ENCODE assay signal across 8 cellular contexts in genomic region chr17:3669548-3669947, GRCh38. TPM values are rescaled to one million over a fixed set of nuclear protein-coding genes. Genes with fewer than 3 reads are reported as not detected.
A peak's percentile ranks its signal among the peaks of the same experiment; 100 is the strongest.
DNase-seq lines count a peak whose midpoint lies in the region; ATAC-seq, FAIRE-seq and TF ChIP-seq lines count a peak whose summit lies in the region.

No MANE protein-coding gene starts in this region.

- no peaks in the 10 kb centered on the region for H4K20me1 ChIP-seq in OCI-LY3 (ENCODE audit: insufficient read depth, low read length)

- WGBS in pancreas, 2 donors, result 30 to 39% methylated on average over 12 of the region's 12 CpGs

- peak overlapping the region; percentile 81 for H3K4me2 ChIP-seq in OCI-LY3 (ENCODE audit: low read length)

- no peak overlapping the region for H2AFZ ChIP-seq in OCI-LY3 (ENCODE audit: low read depth, low read length)

- peak overlapping the region; percentile 71 for H3K9ac ChIP-seq in OCI-LY3 (ENCODE audit: low read length)

- DNase-seq in COLO829 (ENCODE audit: low spot score), result peak; percentile 6
- DNase-seq in epithelial cell of esophagus (ENCODE audit: low read depth), result no peak
- DNase-seq in pancreas, result no peak
- no peak for DNase-seq in DMS153 (lab: John Stamatoyannopoulos, UW)
- DNase-seq in EL, result no peak

- no peak overlapping the region for H3K27ac ChIP-seq in OCI-LY3 (ENCODE audit: low read length)
- no peak overlapping the region for H3K27ac ChIP-seq in pancreas

- H3K36me3 ChIP-seq in OCI-LY3 (replicated peaks; ENCODE audit: low read depth, low read length), result no peaks in the 10 kb centered on the region
- H3K36me3 ChIP-seq in pancreas, result peaks cover 0 to 2% (median 0%) of the 10 kb centered on the region in 3 donors

- H3K27me3 ChIP-seq in OCI-LY3 (ENCODE audit: low read depth, low read length), result no peaks in the 10 kb centered on the region
- no peaks in the 10 kb centered on the region for H3K27me3 ChIP-seq in pancreas

- intact Hi-C loops in pancreas (cut with DNase I), result no loop called here

- ATAC-seq in pancreas, result no peak
- no peak for ATAC-seq in HG02870 (IDR thresholded peaks at IDR 0.05; ENCODE audit: unreplicated experiment)
- ATAC-seq in GM18520 (IDR thresholded peaks at IDR 0.05; ENCODE audit: unreplicated experiment), result no peak

- peaks cover 18% of the 10 kb centered on the region for H3K79me2 ChIP-seq in OCI-LY3 (ENCODE audit: low read length)

- FAIRE-seq in pancreas (lab: Jason Lieb, UNC), result no peak

- TF ChIP-seq CTCF in OCI-LY3 (IDR thresholded peaks at IDR 0.05; ENCODE audit: low read depth, low read length) (no peak), epithelial cell of esophagus (IDR thresholded peaks at IDR 0.05; ENCODE audit: insufficient read depth, low read depth, low read length, missing control alignments) (no peak), pancreas (IDR thresholded peaks at IDR 0.05) (no peak)

- H3K4me1 ChIP-seq in OCI-LY3 (ENCODE audit: low read length) (peaks cover 9% of the 10 kb centered on the region; the same call in 1 of the 2 replicates), pancreas (peaks cover 9 to 25% (median 12%) of the 10 kb centered on the region in 3 donors)

- H3K4me3 ChIP-seq in OCI-LY3 (ENCODE audit: low read length) (peak overlapping the region; percentile 91), epithelial cell of esophagus (ENCODE audit: low read length) (peak overlapping the region; percentile 61), pancreas (peak overlapping the region; percentile 88 to 99 (median 92))

- no peaks in the 10 kb centered on the region for H3K9me3 ChIP-seq in OCI-LY3 (ENCODE audit: insufficient read depth, low read length)
- no peaks in the 10 kb centered on the region for H3K9me3 ChIP-seq in pancreas

RNA-seq across cellular contexts. Expression of gene EMC6, which starts 0.9 kb away (rescaled TPM):
- total RNA-seq in pancreas, result 10 to 100 TPM; 12.1 to 19.7 (median 14.4) TPM
- 10 to 100 TPM; 30.9 to 34.6 TPM for polyA plus RNA-seq in pancreas

RNA-seq across cellular contexts. Expression of gene TAX1BP3, which starts 1.2 kb away (rescaled TPM):
- total RNA-seq in pancreas, result 10 to 100 TPM; 31.4 to 80.6 (median 36.5) TPM
- 10 to 100 TPM; 58.4 to 62.7 TPM for polyA plus RNA-seq in pancreas

RNA-seq across cellular contexts. Expression of gene P2RX5, which starts 26.4 kb away (rescaled TPM):
- total RNA-seq in pancreas, result 1 to 10 TPM in 1 of 6 donors, under 1 TPM in 5; 0.13 to 1.4 (median 0.47) TPM
- polyA plus RNA-seq in pancreas, result 1 to 10 TPM in 1 of 2 donors, under 1 TPM in 1; 0.91 to 1.3 TPM

RNA-seq across cellular contexts. Expression of gene CTNS, which starts 33.0 kb away (rescaled TPM):
- 10 to 100 TPM in 5 of 6 donors, 1 to 10 TPM in 1; 9.0 to 14.2 (median 12.4) TPM for total RNA-seq in pancreas
- polyA plus RNA-seq in pancreas, result 10 to 100 TPM; 12.6 to 14.0 TPM

RNA-seq across cellular contexts. Expression of gene SHPK, which starts 33.5 kb away (rescaled TPM):
- total RNA-seq in pancreas, result 1 to 10 TPM; 8.0 to 9.8 (median 8.8) TPM
- 10 to 100 TPM in 1 of 2 donors, 1 to 10 TPM in 1; 7.4 to 10.5 TPM for polyA plus RNA-seq in pancreas
